Comparison of ENCODE assay signal across 10 cellular contexts in genomic region chr18:26813043-26813442, GRCh38. TPM values are rescaled to one million over a fixed set of nuclear protein-coding genes. Genes with fewer than 3 reads are reported as not detected.
DNase-seq lines count a peak whose midpoint lies in the region; ATAC-seq, FAIRE-seq and TF ChIP-seq lines count a peak whose summit lies in the region.
"Had no signal": no experiment of that assay in that cellular context is flagged by ENCODE, and none has a peak within 500 bp of the region (broad histone marks: within the 10 kb centered on the region; RNA-seq: fewer than 3 reads in every experiment).

No MANE protein-coding gene starts in this region.

- no peaks in the 10 kb centered on the region for H4K20me1 ChIP-seq in mammary epithelial cell (ENCODE audit: insufficient read depth, low read length)

- dilution Hi-C loops in mammary epithelial cell (cut with HindIII; ENCODE audit: low sequenced_read_pairs), result no loop called here

- H3K36me3 ChIP-seq in mammary epithelial cell (ENCODE audit: insufficient read depth, low read length), result no peaks in the 10 kb centered on the region

- intact Hi-C loops in mammary epithelial cell (cut with micrococcal nuclease), result loop anchor here (1.0 to 2.0 kb wide), 3 partner anchors 150 to 786 kb away; no protein-coding TSS in a partner anchor

- H3K79me2 ChIP-seq in mammary epithelial cell (ENCODE audit: insufficient read depth, low read length), result no peaks in the 10 kb centered on the region

- no peaks in the 10 kb centered on the region for H3K9me3 ChIP-seq in A549
- no peaks in the 10 kb centered on the region for H3K9me3 ChIP-seq in mammary epithelial cell (replicated peaks; ENCODE audit: insufficient read depth, low read length)

- H3K4me2 ChIP-seq in A549, result no peak overlapping the region
- no peak overlapping the region for H3K4me2 ChIP-seq in mammary epithelial cell (ENCODE audit: insufficient read depth, low read depth, low read length)

- DNase-seq in A549 (ENCODE audit: low read depth in 1 of 2, low spot score in 1 of 2) (peak; percentile 15 to 66), NCI-H146 (lab: John Stamatoyannopoulos, UW) (peak; percentile 95), mammary epithelial cell (peak; percentile 67), medulla oblongata (ENCODE audit: extremely low spot score) (peak; percentile 25), NCI-H2029 treated with DMSO at 0.1 percent for 48 hours (lab: John Stamatoyannopoulos, UW) (no peak)

- TF ChIP-seq POLR2A in A549 (IDR thresholded peaks at IDR 0.05; ENCODE audit: low read length), result no peak

- CTCF ChIA-PET in A549 (lab: Yijun Ruan, JAX), result interaction anchor here (1.0 to 1.3 kb wide), 3 partner anchors 13 to 193 kb away, joined by 3 read pairs; no protein-coding TSS in a partner anchor
- CTCF ChIA-PET in mammary epithelial cell (lab: Charles Lee; ENCODE audit: low non-redundant PET), result no interaction called here

- peak; percentile 86 to 94 for ATAC-seq in A549
- ATAC-seq in GM18873 (IDR thresholded peaks at IDR 0.05; ENCODE audit: low FRiP score, unreplicated experiment), result peak; percentile 47
- ATAC-seq in HG03378 (IDR thresholded peaks at IDR 0.05; ENCODE audit: unreplicated experiment), result no peak
- no peak for ATAC-seq in HG03196 (IDR thresholded peaks at IDR 0.05; ENCODE audit: unreplicated experiment)

- FAIRE-seq in A549 (lab: Jason Lieb, UNC), result no peak
- FAIRE-seq: G401.6 had no signal

- in situ Hi-C loops in mammary epithelial cell (cut with MboI; ENCODE audit: low sequenced_read_pairs in 2 of 2), result no loop called here

- no peaks in the 10 kb centered on the region for H3K4me1 ChIP-seq in A549
- no peaks in the 10 kb centered on the region for H3K4me1 ChIP-seq in mammary epithelial cell (ENCODE audit: insufficient read depth, low read length)

- H3K27ac ChIP-seq in A549, result no peak overlapping the region
- no peak overlapping the region for H3K27ac ChIP-seq in mammary epithelial cell (ENCODE audit: insufficient read depth, low read depth, low read length)
- H3K27ac ChIP-seq: skin epidermis had no signal

- TF ChIP-seq CTCF in A549 (IDR thresholded peaks at IDR 0.05) (peak; percentile 57), mammary epithelial cell (conservative IDR thresholded peaks at IDR 0.05 in 1 of 2, IDR thresholded peaks at IDR 0.05 in 1 of 2; ENCODE audit: extremely low read depth in 1 of 2, insufficient read depth in 1 of 2, low read depth in 1 of 2, low read length in 2 of 2) (peak; percentile 41 to 66)

- H2AFZ ChIP-seq in mammary epithelial cell (ENCODE audit: low read depth, low read length), result no peak overlapping the region

- no TSS peak for BruUV-seq in mammary epithelial cell (replicated peaks; lab: Mats Ljungman, UMichigan)

- no peak overlapping the region for H3K9ac ChIP-seq in mammary epithelial cell (ENCODE audit: insufficient read depth, low read length)

- peak; percentile 69 to 75 for TF ChIP-seq RAD21 in A549 (conservative IDR thresholded peaks at IDR 0.05 in 1 of 2, IDR thresholded peaks at IDR 0.05 in 1 of 2)

- POLR2A ChIA-PET in A549 (lab: Yijun Ruan, JAX), result no interaction called here

- H3K4me3 ChIP-seq in A549, result no peak overlapping the region
- H3K4me3 ChIP-seq in mammary epithelial cell (replicated peaks in 1 of 3; ENCODE audit: insufficient read depth in 1 of 3, low read depth in 2 of 3, low read length in 3 of 3), result no peak overlapping the region
- H3K4me3 ChIP-seq: skin epidermis had no signal

- no peak for TF ChIP-seq EP300 in A549 (IDR thresholded peaks at IDR 0.05)

- H3K27me3 ChIP-seq in mammary epithelial cell (ENCODE audit: insufficient read depth, low read length), result no peaks in the 10 kb centered on the region

- WGBS in A549 (ENCODE audit: missing lambda C conversion rate), result 19% methylated on average over 1 of the region's 1 CpG
- 38% methylated on average over 1 of the region's 1 CpG for WGBS in mammary epithelial cell (ENCODE audit: low coverage, missing lambda C conversion rate)

TF ChIP-seq in A549, 52 proteins besides CTCF, POLR2A, EP300 and RAD21:
- TF ChIP-seq SMC3 (IDR thresholded peaks at IDR 0.05) (peak; percentile 50), CHD4 (IDR thresholded peaks at IDR 0.05; ENCODE audit: borderline replicate concordance) (no peak)
TF ChIP-seq in A549: peak in this region for 1.

RNA-seq across cellular contexts. Expression of gene AQP4, which starts 52.5 kb away (rescaled TPM):
- polyA plus RNA-seq in A549 (2011; rRNA removed) (0.08 and 0.11 TPM in 2 replicates), A549 (2017; fragmentation: RNase III; extraction: RNeasy Plus Mini Kit Qiagen cat#74134 plus additional on column Dnase treatment) (0.17 TPM in 1 of 3 replicates, not detected in the others), mammary epithelial cell (not detected)
- 0.09 TPM in 1 of 2 replicates, not detected in the other for polyA plus RNA-seq in A549 (2012; cell fraction: cytosol; rRNA removed)
- not detected in 2 replicates for polyA plus RNA-seq in A549 (2012; cell fraction: nucleus; rRNA removed)
- 0.04 TPM in 1 of 2 replicates, not detected in the other for polyA minus RNA-seq in A549 (2011; rRNA and poly(A)+ RNA removed)
- not detected for total RNA-seq in mammary epithelial cell
- polyA minus RNA-seq in mammary epithelial cell, result not detected

Comparison
In these comparisons a context has a peak if more than half of its experiments do, and no peak if none do; other contexts are left out.
1. ATAC-seq: peak in A549 (2 of 2) and GM18873 (single experiment); none in HG03378 (single experiment) and HG03196 (single experiment).